ENCODE assay signal across 8 cellular contexts in the genomic region with DNA sequence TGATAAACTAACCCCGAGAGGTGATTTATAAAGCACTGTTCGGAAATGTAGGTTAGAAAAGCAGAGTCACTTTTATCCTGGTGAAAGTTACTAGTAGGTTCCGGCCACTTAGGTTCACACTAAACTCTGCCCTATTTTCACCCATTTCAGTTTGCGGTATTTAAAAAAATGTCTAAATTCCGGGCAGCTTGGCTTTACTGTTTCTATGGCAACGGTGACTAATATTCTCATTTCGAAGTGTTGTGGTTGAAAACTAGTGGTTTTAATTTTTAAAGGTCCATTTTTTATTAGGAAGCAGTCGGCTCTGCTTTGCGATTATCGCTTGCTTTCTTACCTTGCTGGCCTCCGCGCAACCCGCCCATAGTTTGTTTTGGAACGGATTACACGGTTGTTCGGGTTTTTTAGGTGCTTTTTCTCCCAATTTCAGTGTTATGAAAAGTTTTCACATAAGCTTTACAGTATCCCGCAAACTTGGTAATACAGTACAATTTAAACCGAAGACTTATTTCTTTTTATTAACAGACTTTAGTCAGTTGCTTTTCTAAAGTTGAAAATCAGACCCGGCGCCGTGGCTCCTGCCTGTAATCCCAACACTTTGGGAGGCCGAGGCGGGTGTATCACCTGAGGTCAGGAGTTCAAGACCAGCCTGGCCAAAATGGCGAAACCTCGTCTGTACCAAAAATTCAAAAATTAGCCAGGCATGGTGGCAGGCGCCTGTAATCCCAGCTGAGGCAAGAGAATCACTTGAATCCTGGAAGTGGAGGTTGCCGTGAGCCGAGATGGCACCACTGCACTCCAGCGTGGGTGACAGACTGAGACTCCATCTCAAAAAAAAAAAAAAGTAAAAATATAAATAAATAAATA. TPM values are rescaled to one million over a fixed set of nuclear protein-coding genes. Genes with fewer than 3 reads are reported as not detected.
A peak's percentile ranks its signal among the peaks of the same experiment; 100 is the strongest.
DNase-seq lines count a peak whose midpoint lies in the region; ATAC-seq and TF ChIP-seq lines count a peak whose summit lies in the region.

No MANE protein-coding gene starts in this region.

- H3K27me3 Mint-ChIP-seq in Caco-2 (ENCODE audit: insufficient read depth, unreplicated experiment), result no peaks in the 10 kb centered on the region

- H3K36me3 ChIP-seq in Caco-2 (ENCODE audit: control insufficient read depth, insufficient read depth, low read length), result no peaks in the 10 kb centered on the region
- H3K36me3 ChIP-seq in mucosa of descending colon (ENCODE audit: low read depth), result no peaks in the 10 kb centered on the region
- no peaks in the 10 kb centered on the region for H3K36me3 ChIP-seq in upper lobe of right lung

- peaks cover 11% of the 10 kb centered on the region for H3K4me1 Mint-ChIP-seq in Caco-2 (ENCODE audit: low read depth, unreplicated experiment)

- peak overlapping the region; percentile 95 for H3K27ac ChIP-seq in upper lobe of right lung

- peak overlapping the region; percentile 97 for H3K4me3 Mint-ChIP-seq in Caco-2 (ENCODE audit: unreplicated experiment)

- CTCF ChIA-PET in Caco-2 (lab: Charles Lee), result no interaction called here

- H3K4me3 ChIP-seq in Caco-2 (ENCODE audit: low read depth, low read length) (peak overlapping the region; percentile 94), mucosa of descending colon (peak overlapping the region; percentile 94), upper lobe of right lung (peak overlapping the region; percentile 94)

- H3K9me3 ChIP-seq in Caco-2, result no peaks in the 10 kb centered on the region
- no peaks in the 10 kb centered on the region for H3K9me3 ChIP-seq in mucosa of descending colon
- H3K9me3 ChIP-seq in upper lobe of right lung, result no peaks in the 10 kb centered on the region

- POLR2A ChIA-PET in Caco-2 (lab: Charles Lee), result interaction anchor here (2.8 to 3.8 kb wide), 2 partner anchors 21 to 43 kb away, joined by 17 to 37 read pairs; no protein-coding TSS in a partner anchor

- peak overlapping the region; percentile 78 for H3K27ac Mint-ChIP-seq in Caco-2 (ENCODE audit: unreplicated experiment)

- ATAC-seq in GM19452 (IDR thresholded peaks at IDR 0.05; ENCODE audit: unreplicated experiment), result peak; percentile 11
- no peak for ATAC-seq in mucosa of descending colon
- no peak for ATAC-seq in upper lobe of right lung

- intact Hi-C loops in Caco-2 (cut with micrococcal nuclease; ENCODE audit: unreplicated experiment) (no loop called here), mucosa of descending colon (cut with DNase I, micrococcal nuclease) (loop anchor here in 1 of 2 donors (5.0 kb wide), 1 partner anchor 77 kb away; no protein-coding TSS in a partner anchor), upper lobe of right lung (cut with DNase I) (no loop called here)

- peaks cover 9% of the 10 kb centered on the region for H3K9me3 Mint-ChIP-seq in Caco-2 (ENCODE audit: unreplicated experiment)

- H3K4me1 ChIP-seq in Caco-2 (peaks cover 28% of the 10 kb centered on the region), mucosa of descending colon (ENCODE audit: low read depth) (peaks cover 6% of the 10 kb centered on the region), upper lobe of right lung (peaks cover 8% of the 10 kb centered on the region)

- DNase-seq in Caco-2 (no peak), HT-29 (ENCODE audit: low spot score) (peak; percentile 71), T-helper 22 cell (ENCODE audit: low read depth) (peak; percentile 9), dedifferentiated amniotic fluid mesenchymal stem cell (ENCODE audit: extremely low spot score) (peak; percentile 79), mucosa of descending colon (peak in 2 of 3 donors; percentile 47 to 52), upper lobe of right lung (no peak), NK-92 (lab: John Stamatoyannopoulos, UW; ENCODE audit: unreplicated experiment) (no peak)

- no TSS peak for BruUV-seq in Caco-2 (replicated peaks; lab: Mats Ljungman, UMichigan)

- peaks cover 26% of the 10 kb centered on the region for H3K36me3 Mint-ChIP-seq in Caco-2 (ENCODE audit: insufficient read depth, unreplicated experiment)

- H3K27me3 ChIP-seq in Caco-2 (replicated peaks; ENCODE audit: control insufficient read depth, insufficient read depth, low read length), result no peaks in the 10 kb centered on the region
- no peaks in the 10 kb centered on the region for H3K27me3 ChIP-seq in upper lobe of right lung

- TF ChIP-seq CTCF in Caco-2 (IDR thresholded peaks at IDR 0.05; ENCODE audit: insufficient read depth in 1 of 2, low read depth in 1 of 2, low read length in 1 of 2, severe bottlenecking in 1 of 2, unreplicated experiment in 1 of 2) (no peak), mucosa of descending colon (IDR thresholded peaks at IDR 0.05) (no peak), upper lobe of right lung (IDR thresholded peaks at IDR 0.05) (no peak)

RNA-seq across cellular contexts. Expression of gene KDM4C, which starts 1.6 kb away (rescaled TPM):
- 40.3 and 41.0 TPM in 2 replicates for total RNA-seq in Caco-2 (2022)
- total RNA-seq in HT-29 (2014; rRNA removed; shearing (Covaris generic)), result 18.7 and 22.4 TPM in 2 replicates
- 10 to 100 TPM; 44.6 to 74.9 (median 50.9) TPM for total RNA-seq in mucosa of descending colon
- total RNA-seq in upper lobe of right lung, result 37.2 TPM

Comparison
In these comparisons a context has a peak if more than half of its experiments do, and no peak if none do; other contexts are left out.
1. DNase-seq: peak in HT-29 (single experiment), T-helper 22 cell (single experiment), dedifferentiated amniotic fluid mesenchymal stem cell (single experiment) and mucosa of descending colon (2 of 3); none in Caco-2 (0 of 2), upper lobe of right lung (single experiment) and NK-92 (single experiment).
2. Peak in every context shown above with its lines, with median percentiles within 50 percentile points of each other: H3K4me3 ChIP-seq.